ENCODE assay signal across 11 cellular contexts in genomic region chr7:130966246-130967009, GRCh38.
DNase-seq lines count a peak whose midpoint lies in the region; ATAC-seq and TF ChIP-seq lines count a peak whose summit lies in the region.
"Had no signal": no experiment of that assay in that cellular context is flagged by ENCODE, and none has a peak within 500 bp of the region (broad histone marks: within the 10 kb centered on the region; RNA-seq: fewer than 3 reads in every experiment).

No MANE protein-coding gene starts in this region.

- peaks cover 0 to 20% of the 10 kb centered on the region in 2 donors for H3K36me3 ChIP-seq in adrenal gland (replicated peaks in 1 of 2)
- H3K36me3 ChIP-seq: SJSA1 had no signal

- no peaks in the 10 kb centered on the region for H3K27me3 ChIP-seq in adrenal gland
- H3K27me3 ChIP-seq: SJSA1 had no signal

- TF ChIP-seq CTCF in fibroblast of the aortic adventitia (IDR thresholded peaks at IDR 0.05; ENCODE audit: insufficient read depth, low read length) (no peak), adrenal gland (IDR thresholded peaks at IDR 0.05) (no peak)

- peak; percentile 84 for DNase-seq in ELR (ENCODE audit: low read depth)
- DNase-seq in M059J (ENCODE audit: low read depth): peak; percentile 87
- peak; percentile 59 for DNase-seq in fibroblast of the aortic adventitia (ENCODE audit: low read depth)
- no peak for DNase-seq in ecto neural progenitor cell (ENCODE audit: low spot score)
- no peak for DNase-seq in NCI-H1092 (lab: John Stamatoyannopoulos, UW)
- no peak for DNase-seq in adrenal gland
- no peak for DNase-seq in SIG-M5 treated with dmso at 0.1 percent for 504 hours (lab: John Stamatoyannopoulos, UW; ENCODE audit: unreplicated experiment)
- DNase-seq: effector CD4-positive, alpha-beta T cell; kidney glomerular epithelial cell had no signal

- H3K9me3 ChIP-seq in adrenal gland (replicated peaks in 1 of 3): no peaks in the 10 kb centered on the region
- H3K9me3 ChIP-seq: SJSA1 had no signal

- intact Hi-C loops in adrenal gland (cut with DNase I): no loop called here

- H3K27ac ChIP-seq in adrenal gland: no peak overlapping the region
- H3K27ac ChIP-seq: SJSA1 had no signal

- no peak for TF ChIP-seq POLR2A in adrenal gland (IDR thresholded peaks at IDR 0.05)

- ATAC-seq in GM21381 (IDR thresholded peaks at IDR 0.05; ENCODE audit: unreplicated experiment): peak; percentile 71

- H3K4me1 ChIP-seq in adrenal gland (replicated peaks in 1 of 2): peaks cover 14 to 46% of the 10 kb centered on the region in 2 donors

- 91 to 96% (median 94%) methylated on average over 5 of the region's 5 CpGs for WGBS in adrenal gland, 4 donors

- no peak overlapping the region for H3K4me3 ChIP-seq in fibroblast of the aortic adventitia (ENCODE audit: low read depth, low read length)
- no peak overlapping the region for H3K4me3 ChIP-seq in adrenal gland
- H3K4me3 ChIP-seq: SJSA1 had no signal

Comparison
In these comparisons a context has a peak if more than half of its experiments do, and no peak if none do; other contexts are left out.
1. DNase-seq: peak in ELR (single experiment), M059J (single experiment) and fibroblast of the aortic adventitia (single experiment); none in ecto neural progenitor cell (single experiment), NCI-H1092 (single experiment), adrenal gland (0 of 7) and SIG-M5 treated with dmso at 0.1 percent for 504 hours (single experiment).